8 cellular contexts compared by ENCODE assay signal in genomic region chr17:80474933-80475915, GRCh38. TPM values are rescaled to one million over a fixed set of nuclear protein-coding genes. Genes with fewer than 3 reads are reported as not detected.
DNase-seq lines count a peak whose midpoint lies in the region; ATAC-seq and TF ChIP-seq lines count a peak whose summit lies in the region.

No MANE protein-coding gene starts in this region.

- DNase-seq in NCI-H1417 (lab: John Stamatoyannopoulos, UW) (peak in 2 of 3 experiments; percentile 38 to 59), NCI-H1417 treated with DMSO at 0.1 percent for 48 hours (lab: John Stamatoyannopoulos, UW) (no peak), NT2/D1 (ENCODE audit: low read depth, low spot score) (no peak), coronary artery (ENCODE audit: low spot score) (no peak), psoas muscle (no peak), dermis blood vessel endothelial cell (no peak), cerebellar cortex (ENCODE audit: low spot score) (no peak), SKM-1 treated with dmso at 0.1 percent for 144 hours (lab: John Stamatoyannopoulos, UW; ENCODE audit: unreplicated experiment) (no peak)

- H3K9me3 ChIP-seq in NT2/D1 (ENCODE audit: insufficient read depth, low read length) (no peaks in the 10 kb centered on the region), psoas muscle (no peaks in the 10 kb centered on the region)

- no peak overlapping the region for H3K27ac ChIP-seq in coronary artery
- no peak overlapping the region for H3K27ac ChIP-seq in psoas muscle

- H3K27me3 ChIP-seq in NT2/D1 (ENCODE audit: insufficient read depth, insufficient read length) (peaks cover 95% of the 10 kb centered on the region), psoas muscle (ENCODE audit: insufficient read depth in 3 of 3, low read length in 2 of 3) (peaks cover 0 to 69% (median 41%) of the 10 kb centered on the region in 3 donors)

- WGBS in psoas muscle, 3 donors: 3 to 5% (median 5%) methylated on average over 40 to 56 of the region's 56 CpGs

- ATAC-seq in psoas muscle: peak in 3 of 4 donors; percentile 10 to 23 (median 15)

- no peak for TF ChIP-seq CTCF in coronary artery (IDR thresholded peaks at IDR 0.05)
- TF ChIP-seq CTCF in psoas muscle (IDR thresholded peaks at IDR 0.05): no peak

- H3K4me3 ChIP-seq in NT2/D1 (ENCODE audit: insufficient read length, low read depth): peak overlapping the region; percentile 24
- peak overlapping the region; percentile 67 for H3K4me3 ChIP-seq in coronary artery
- H3K4me3 ChIP-seq in psoas muscle: peak overlapping the region; percentile 64

- intact Hi-C loops in psoas muscle (cut with DNase I): no loop called here

- H3K4me1 ChIP-seq in NT2/D1 (ENCODE audit: insufficient read depth, insufficient read length): peaks cover 18% of the 10 kb centered on the region
- peaks cover 24% of the 10 kb centered on the region for H3K4me1 ChIP-seq in psoas muscle

- H3K36me3 ChIP-seq in NT2/D1 (ENCODE audit: insufficient read depth, insufficient read length, low read length): no peaks in the 10 kb centered on the region
- no peaks in the 10 kb centered on the region for H3K36me3 ChIP-seq in psoas muscle (ENCODE audit: insufficient read depth in 1 of 2, low read depth in 1 of 2)

- H3K9ac ChIP-seq in NT2/D1 (ENCODE audit: insufficient read length, low read depth): peak overlapping the region; percentile 42

RNA-seq across cellular contexts. Expression of gene NPTX1, which starts 1.2 kb away (rescaled TPM):
- total RNA-seq in psoas muscle (under 1 TPM; 0.25 to 0.84 (median 0.61) TPM), dermis blood vessel endothelial cell (under 0.01 and 0.23 TPM in 2 replicates)
- 1 to 10 TPM in 2 of 3 donors, under 1 TPM in 1; 0.30 to 1.3 (median 1.2) TPM for polyA plus RNA-seq in psoas muscle

Comparison
In these comparisons a context has a peak if more than half of its experiments do, and no peak if none do; other contexts are left out.
1. DNase-seq: peak in NCI-H1417 (2 of 3); none in NCI-H1417 treated with DMSO at 0.1 percent for 48 hours (single experiment), NT2/D1 (single experiment), coronary artery (single experiment), psoas muscle (0 of 2), dermis blood vessel endothelial cell (single experiment), cerebellar cortex (single experiment) and SKM-1 treated with dmso at 0.1 percent for 144 hours (single experiment).
2. Peak in every context shown above with its lines, with median percentiles within 50 percentile points of each other: H3K4me3 ChIP-seq.